10 cellular contexts compared by ENCODE assay signal in the genomic region with DNA sequence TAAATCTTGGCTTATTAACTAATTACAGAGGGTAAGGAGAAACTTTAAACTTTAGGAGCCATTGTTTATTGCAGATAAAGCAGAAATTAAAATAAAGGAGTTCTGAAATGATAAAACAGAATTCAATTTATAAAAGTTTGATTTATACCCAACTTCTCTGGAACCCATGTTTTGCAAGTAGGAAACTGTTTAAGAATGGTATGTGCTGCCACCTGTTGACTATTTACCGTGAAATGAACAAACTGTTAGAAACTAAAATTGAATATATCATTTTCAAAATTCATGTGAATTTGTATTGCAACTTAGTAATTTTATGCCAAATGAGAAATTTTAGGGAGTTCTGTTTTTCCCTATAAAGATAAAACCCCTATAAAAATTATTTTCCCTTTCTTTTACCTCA. TPM values are rescaled to one million over a fixed set of nuclear protein-coding genes. Genes with fewer than 3 reads are reported as not detected.
DNase-seq lines count a peak whose midpoint lies in the region; ATAC-seq and TF ChIP-seq lines count a peak whose summit lies in the region.
"Had no signal": no experiment of that assay in that cellular context is flagged by ENCODE, and none has a peak within 500 bp of the region (broad histone marks: within the 10 kb centered on the region; RNA-seq: fewer than 3 reads in every experiment).

No MANE protein-coding gene starts in this region.

- intact Hi-C loops in left lung (cut with DNase I), result no loop called here

- POLR2A ChIA-PET in GM10248 (lab: Yijun Ruan, JAX), result no interaction called here

- H3K27me3 ChIP-seq in suprapubic skin (no peaks in the 10 kb centered on the region), left lung (peaks cover 0 to 13% of the 10 kb centered on the region in 2 donors)

- H3K27ac ChIP-seq in suprapubic skin, result no peak overlapping the region
- H3K27ac ChIP-seq in left lung, result no peak overlapping the region

- H3K9me3 ChIP-seq in suprapubic skin (no peaks in the 10 kb centered on the region), left lung (no peaks in the 10 kb centered on the region)

- H3K36me3 ChIP-seq in suprapubic skin (no peaks in the 10 kb centered on the region), left lung (no peaks in the 10 kb centered on the region)

- DNase-seq in GM10248 (ENCODE audit: extremely low spot score) (no peak), LHCN-M2 (ENCODE audit: low read depth) (peak; percentile 1), choroid plexus epithelial cell (ENCODE audit: low read depth) (peak; percentile 48), myocyte (ENCODE audit: low read depth) (peak; percentile 18), suprapubic skin (ENCODE audit: low spot score in 2 of 2) (no peak), left lung (no peak)
- DNase-seq: activated naive CD4-positive, alpha-beta T cell treated with anti-CD3 and anti-CD28 coated beads for 36 hours; midbrain had no signal

- H3K4me3 ChIP-seq in choroid plexus epithelial cell (ENCODE audit: low read depth, low read length), result no peak overlapping the region
- no peak overlapping the region for H3K4me3 ChIP-seq in suprapubic skin
- no peak overlapping the region for H3K4me3 ChIP-seq in left lung

- no peak for TF ChIP-seq POLR2A in suprapubic skin (IDR thresholded peaks at IDR 0.05)

- CTCF ChIA-PET in GM10248 (lab: Yijun Ruan, JAX), result interaction anchor here (1.5 kb wide), 1 partner anchor 310 kb away, joined by 7 read pairs; no protein-coding TSS in a partner anchor

- no peak for ATAC-seq in GM18517 (IDR thresholded peaks at IDR 0.05; ENCODE audit: unreplicated experiment)
- no peak for ATAC-seq in left lung
- ATAC-seq in HG02588 (IDR thresholded peaks at IDR 0.05; ENCODE audit: unreplicated experiment), result no peak

- no peaks in the 10 kb centered on the region for H3K4me1 ChIP-seq in suprapubic skin
- no peaks in the 10 kb centered on the region for H3K4me1 ChIP-seq in left lung

- 4% methylated on average over 1 of the region's 1 CpG for WGBS in suprapubic skin

- TF ChIP-seq CTCF in GM10248 (IDR thresholded peaks at IDR 0.05; ENCODE audit: control extremely low read depth, extremely low read depth, low read depth, missing control alignments) (peak; percentile 11), choroid plexus epithelial cell (conservative IDR thresholded peaks at IDR 0.05; ENCODE audit: low read depth, low read length) (peak; percentile 37), suprapubic skin (IDR thresholded peaks at IDR 0.05) (no peak), left lung (IDR thresholded peaks at IDR 0.05) (peak in 1 of 2 donors; percentile 32)

- TF ChIP-seq EP300 in suprapubic skin (IDR thresholded peaks at IDR 0.05), result no peak

RNA-seq across cellular contexts. Expression of gene TBC1D8B, which starts 11.0 kb away (rescaled TPM):
- total RNA-seq in LHCN-M2 (2014; rRNA removed) (5.1 and 6.9 TPM in 2 replicates), myocyte (5.6 and 5.7 TPM in 2 replicates), suprapubic skin (1 to 10 TPM; 1.7 to 7.3 (median 2.2) TPM), left lung (10 to 100 TPM; 10.2 to 13.3 TPM)
- 2.9 TPM for polyA plus RNA-seq in LHCN-M2 (2012)
- 3.9 TPM for polyA plus RNA-seq in myocyte (2012)

Comparison
In these comparisons a context has a peak if more than half of its experiments do, and no peak if none do; other contexts are left out.
1. DNase-seq: peak in LHCN-M2 (single experiment), choroid plexus epithelial cell (single experiment) and myocyte (single experiment); none in GM10248 (single experiment), suprapubic skin (0 of 2) and left lung (0 of 2).
2. CTCF ChIP-seq: peak in GM10248 (single experiment) and choroid plexus epithelial cell (single experiment); none in suprapubic skin (0 of 2).